In genomic region chrX:115606861-115607260, GRCh38 we compare ENCODE assay signal across 20 cellular contexts. TPM values are rescaled to one million over a fixed set of nuclear protein-coding genes. Genes with fewer than 3 reads are reported as not detected.
DNase-seq lines count a peak whose midpoint lies in the region; ATAC-seq and TF ChIP-seq lines count a peak whose summit lies in the region.
"Had no signal": no experiment of that assay in that cellular context is flagged by ENCODE, and none has a peak within 500 bp of the region (broad histone marks: within the 10 kb centered on the region; RNA-seq: fewer than 3 reads in every experiment).

No MANE protein-coding gene starts in this region.

- no peak overlapping the region for H3K9ac ChIP-seq in HUES6 (ENCODE audit: low read length)
- H3K9ac ChIP-seq: BLaER1 had no signal

- H3K9me3 ChIP-seq in HUES6 (ENCODE audit: control insufficient read depth, insufficient read depth, low read depth, low read length) (no peaks in the 10 kb centered on the region), T-helper 17 cell (ENCODE audit: control insufficient read depth, low read length, poor library complexity, severe bottlenecking) (no peaks in the 10 kb centered on the region)
- H3K9me3 ChIP-seq: BLaER1 had no signal

- no peak overlapping the region for H3K4me3 Mint-ChIP-seq in chondrocyte (ENCODE audit: unreplicated experiment)
- no peak overlapping the region for H3K4me3 Mint-ChIP-seq in osteocyte (ENCODE audit: unreplicated experiment)
- no peak overlapping the region for H3K4me3 Mint-ChIP-seq in T-helper 17 cell
- H3K4me3 Mint-ChIP-seq: CD8-positive, alpha-beta memory T cell; IgD-negative memory B cell had no signal

- H3K27me3 Mint-ChIP-seq in chondrocyte (ENCODE audit: low read depth) (no peaks in the 10 kb centered on the region), osteocyte (ENCODE audit: unreplicated experiment) (no peaks in the 10 kb centered on the region), T-helper 17 cell (no peaks in the 10 kb centered on the region)
- H3K27me3 Mint-ChIP-seq: IgD-negative memory B cell had no signal

- ATAC-seq in T-helper 17 cell: no peak

- DNase-seq in chondrocyte (ENCODE audit: low spot score): no peak
- DNase-seq in osteocyte (ENCODE audit: extremely low spot score, unreplicated experiment): no peak
- DNase-seq in stimulated activated CD4-positive, alpha-beta T cell treated with anti-CD3 and anti-CD28 coated beads, Interleukin-2, amount 100 ng/mL, for 48 hours: no peak
- DNase-seq in posterior cingulate gyrus: no peak
- no peak for DNase-seq in putamen (ENCODE audit: low spot score)
- no peak for DNase-seq in T-helper 17 cell
- DNase-seq: 8988T; CD8-positive, alpha-beta memory T cell; DND-41; GDM1; Kasumi-1; NCI-H187; NCI-H446; NK-92 treated with Interleukin-12 subunit alpha and Interleukin-12 subunit beta, amount 100 ng/mL, for 24 hours; SHP77 treated with DMSO at 0.1 percent for 48 hours had no signal

- H3K27ac Mint-ChIP-seq in chondrocyte (ENCODE audit: unreplicated experiment): peak overlapping the region; percentile 84
- H3K27ac Mint-ChIP-seq in osteocyte (ENCODE audit: unreplicated experiment): peak overlapping the region; percentile 84
- no peak overlapping the region for H3K27ac Mint-ChIP-seq in T-helper 17 cell
- H3K27ac Mint-ChIP-seq: CD8-positive, alpha-beta memory T cell; IgD-negative memory B cell had no signal

- peaks cover 39% of the 10 kb centered on the region for H3K4me1 ChIP-seq in ACC112 (ENCODE audit: control insufficient read depth, insufficient read depth, low read length, unreplicated experiment)
- peaks cover 27% of the 10 kb centered on the region for H3K4me1 ChIP-seq in HUES6 (ENCODE audit: control insufficient read depth, insufficient read depth, low read length)

- intact Hi-C loops in posterior cingulate gyrus (cut with DNase I): no loop called here

- H3K36me3 Mint-ChIP-seq in chondrocyte (ENCODE audit: low read depth) (peaks cover 38% of the 10 kb centered on the region), osteocyte (ENCODE audit: unreplicated experiment) (peaks cover 61% of the 10 kb centered on the region), T-helper 17 cell (ENCODE audit: low read depth) (no peaks in the 10 kb centered on the region)
- H3K36me3 Mint-ChIP-seq: CD8-positive, alpha-beta memory T cell; IgD-negative memory B cell had no signal

- H2AFZ ChIP-seq in ACC112 (ENCODE audit: low read length, unreplicated experiment): no peak overlapping the region

- no peak overlapping the region for H3K4me3 ChIP-seq in ACC112 (ENCODE audit: low read depth, low read length)
- no peak overlapping the region for H3K4me3 ChIP-seq in HUES6 (ENCODE audit: low read depth, low read length)
- H3K4me3 ChIP-seq: BLaER1 had no signal

- no peak for TF ChIP-seq CTCF in chondrocyte (IDR thresholded peaks at IDR 0.05)
- no peak for TF ChIP-seq CTCF in osteocyte (IDR thresholded peaks at IDR 0.05)

- no peaks in the 10 kb centered on the region for H3K27me3 ChIP-seq in ACC112 (ENCODE audit: insufficient read depth, low read length)
- H3K27me3 ChIP-seq in HUES6 (ENCODE audit: control insufficient read depth, insufficient read depth, low read length): no peaks in the 10 kb centered on the region

- H3K36me3 ChIP-seq in ACC112 (ENCODE audit: insufficient read depth, low read length) (peaks cover 7% of the 10 kb centered on the region; the same call in 1 of the 2 replicates), HUES6 (ENCODE audit: control insufficient read depth, insufficient read depth, low read length) (peaks cover 28% of the 10 kb centered on the region)

- H3K79me2 ChIP-seq in ACC112 (ENCODE audit: control insufficient read depth, insufficient read depth, low read length, unreplicated experiment): peaks cover 76% of the 10 kb centered on the region

- H3K9me3 Mint-ChIP-seq in chondrocyte (ENCODE audit: low read depth) (no peaks in the 10 kb centered on the region), osteocyte (ENCODE audit: unreplicated experiment) (no peaks in the 10 kb centered on the region)
- H3K9me3 Mint-ChIP-seq: IgD-negative memory B cell had no signal

- H3K4me1 Mint-ChIP-seq in chondrocyte (ENCODE audit: low read depth) (peaks cover 90% of the 10 kb centered on the region), osteocyte (ENCODE audit: unreplicated experiment) (peaks cover 88% of the 10 kb centered on the region), T-helper 17 cell (no peaks in the 10 kb centered on the region)
- H3K4me1 Mint-ChIP-seq: CD8-positive, alpha-beta memory T cell; IgD-negative memory B cell had no signal

- H3K27ac ChIP-seq in ACC112 (ENCODE audit: low read depth, low read length): peak overlapping the region; percentile 65
- peak overlapping the region; percentile 34; the same call in 1 of the 2 replicates for H3K27ac ChIP-seq in HUES6 (ENCODE audit: low read depth, low read length)
- H3K27ac ChIP-seq: BLaER1 had no signal

RNA-seq across cellular contexts. Expression of gene PLS3, which starts 45.9 kb away (rescaled TPM):
- total RNA-seq in chondrocyte (587 to 660 TPM (median 642 TPM) in 3 replicates), osteocyte (530 and 547 TPM in 2 replicates), T-helper 17 cell (1 to 10 TPM in 1 of 2 donors, not detected in 1; 1.0 TPM)
- total RNA-seq: OCI-LY7 had no signal

Comparison
In these comparisons a context has a peak if more than half of its experiments do, and no peak if none do; other contexts are left out.
1. RNA of gene PLS3, which starts 45.9 kb away (total RNA-seq): 587 to 660 TPM in chondrocyte and 530 to 547 TPM in osteocyte; 1.0 TPM in T-helper 17 cell; every median in the first group is over 100 times any median in the second.